Comparison of ENCODE assay signal across 6 cellular contexts in genomic region chr7:45817913-45818312, GRCh38. TPM values are rescaled to one million over a fixed set of nuclear protein-coding genes. Genes with fewer than 3 reads are reported as not detected.
"Had no signal": no experiment of that assay in that cellular context is flagged by ENCODE, and none has a peak within 500 bp of the region (broad histone marks: within the 10 kb centered on the region; RNA-seq: fewer than 3 reads in every experiment).

No MANE protein-coding gene starts in this region.

RNA-seq across cellular contexts. Expression of gene CCDC201, which starts 55.0 kb away (rescaled TPM):
- total RNA-seq: GM23248, GM23338, H1, H7, H9, HFFc6 had no signal
- polyA plus RNA-seq: GM23248, GM23338, H1 had no signal
